Comparison of ENCODE assay signal across 25 cellular contexts in the genomic region with DNA sequence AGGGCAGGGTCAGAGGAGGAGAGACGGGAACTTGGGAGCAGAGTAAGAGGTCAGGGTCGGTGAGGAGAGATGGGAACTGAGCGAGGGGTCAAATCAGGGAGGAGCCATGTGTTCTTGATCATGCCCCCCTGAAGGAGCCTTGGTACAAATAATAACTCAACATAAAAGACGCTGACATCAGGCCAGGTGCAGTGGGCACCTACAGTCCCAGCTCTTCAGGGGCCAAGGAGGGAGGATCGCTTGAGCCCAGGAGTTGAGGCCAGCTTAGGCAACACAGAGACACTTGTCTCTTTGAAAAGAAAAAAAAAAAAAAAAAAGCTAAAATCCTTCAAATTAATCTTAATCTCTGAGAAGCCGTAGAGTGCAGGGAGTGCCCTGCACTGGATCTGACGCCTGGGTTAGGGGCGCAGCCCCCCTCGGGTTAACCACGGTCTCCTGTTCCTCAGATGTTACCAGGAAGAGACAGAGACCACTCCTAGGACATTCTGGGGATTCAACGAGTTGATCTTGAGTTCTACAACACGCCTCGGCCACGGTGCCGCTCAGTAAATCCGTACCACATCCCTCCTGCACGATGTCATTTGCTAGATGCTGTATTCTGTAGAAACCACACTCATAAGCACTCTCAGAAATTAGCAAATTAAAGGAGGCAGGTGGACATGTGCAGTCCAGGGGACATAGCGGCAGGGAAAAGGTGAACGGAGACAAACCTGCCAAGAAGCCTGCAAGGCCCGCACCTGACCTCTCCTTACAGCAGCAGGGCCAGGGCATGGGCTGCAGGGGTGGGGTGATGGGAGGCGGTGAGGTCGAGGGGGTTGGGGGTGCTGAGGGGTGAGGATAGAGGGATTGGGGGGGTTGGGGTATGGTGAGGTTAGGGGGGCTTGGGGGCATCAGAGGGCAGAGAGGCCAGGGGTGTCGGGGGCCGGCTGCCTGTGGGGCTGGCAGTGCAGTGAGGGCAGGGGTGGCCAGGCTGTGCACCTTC. TPM values are rescaled to one million over a fixed set of nuclear protein-coding genes. Genes with fewer than 3 reads are reported as not detected.
A peak's percentile ranks its signal among the peaks of the same experiment; 100 is the strongest.
DNase-seq lines count a peak whose midpoint lies in the region; ATAC-seq and TF ChIP-seq lines count a peak whose summit lies in the region.
"Had no signal": no experiment of that assay in that cellular context is flagged by ENCODE, and none has a peak within 500 bp of the region (broad histone marks: within the 10 kb centered on the region; RNA-seq: fewer than 3 reads in every experiment).

No MANE protein-coding gene starts in this region.

- no peaks in the 10 kb centered on the region for H3K27me3 ChIP-seq in prostate gland (replicated peaks; ENCODE audit: insufficient read depth)
- H3K27me3 ChIP-seq: vagina had no signal

- TF ChIP-seq POLR2A in prostate gland (IDR thresholded peaks at IDR 0.05), result no peak

- intact Hi-C loops in posterior cingulate gyrus (cut with DNase I) (no loop called here), prostate gland (cut with DNase I) (no loop called here)

- 99% methylated on average over 24 of the region's 24 CpGs for WGBS in prostate gland

- H3K36me3 ChIP-seq in prostate gland, result no peaks in the 10 kb centered on the region

- H3K4me1 Mint-ChIP-seq in activated CD8-positive, alpha-beta memory T cell treated with anti-CD3 and anti-CD28 coated beads, Interleukin-2, amount 10 ng/mL, durations not matched to agents 7 days and 5 days, result no peaks in the 10 kb centered on the region
- peaks cover 2% of the 10 kb centered on the region for H3K4me1 Mint-ChIP-seq in T-helper 17 cell
- H3K4me1 Mint-ChIP-seq: activated B cell treated with CpG ODN at 0.5 μM for 24 hours had no signal

- H3K9me3 ChIP-seq in T-helper 17 cell (ENCODE audit: control insufficient read depth, low read length, poor library complexity, severe bottlenecking) (no peaks in the 10 kb centered on the region), prostate gland (no peaks in the 10 kb centered on the region)
- H3K9me3 ChIP-seq: SK-N-SH, vagina had no signal

- no peaks in the 10 kb centered on the region for H3K27me3 Mint-ChIP-seq in activated CD8-positive, alpha-beta memory T cell treated with anti-CD3 and anti-CD28 coated beads, Interleukin-2, amount 10 ng/mL, durations not matched to agents 7 days and 5 days
- no peaks in the 10 kb centered on the region for H3K27me3 Mint-ChIP-seq in T-helper 17 cell
- H3K27me3 Mint-ChIP-seq: activated B cell treated with CpG ODN at 0.5 μM for 24 hours; naive thymus-derived CD4-positive, alpha-beta T cell; progenitor cell of endocrine pancreas had no signal

- peak; percentile 48 for DNase-seq in activated CD8-positive, alpha-beta memory T cell treated with anti-CD3 and anti-CD28 coated beads for 24 hours
- DNase-seq in activated CD8-positive, alpha-beta memory T cell treated with anti-CD3 and anti-CD28 coated beads, Interleukin-2, amount 10 ng/mL, durations not matched to agents 7 days and 5 days, result no peak
- DNase-seq in T-helper 17 cell, result no peak
- DNase-seq in islet precursor cell, result peak; percentile 14
- peak in 7 of 10 donors; percentile 2 to 44 (median 4) for DNase-seq in posterior cingulate gyrus
- DNase-seq in HT-29 (ENCODE audit: low spot score), result no peak
- no peak for DNase-seq in prostate gland (ENCODE audit: low spot score)
- DNase-seq: activated B cell treated with CpG ODN at 0.5 μM for 24 hours; activated CD8-positive, alpha-beta T cell treated with anti-CD3 and anti-CD28 coated beads, Interleukin-2, amount 10 ng/mL, durations not matched to agents 7 days and 5 days; Calu3; erythroblast; foreskin melanocyte; hippocampal formation; NCI-H1092 treated with DMSO at 0.1 percent for 48 hours; NCI-H2029 treated with DMSO at 0.1 percent for 48 hours; NK-92 treated with Interleukin-12 subunit alpha and Interleukin-12 subunit beta, amount 100 ng/mL, for 24 hours; SK-N-SH; T-helper 9 cell had no signal

- CTCF ChIA-PET in activated CD8-positive, alpha-beta memory T cell treated with anti-CD3 and anti-CD28 coated beads, Interleukin-2, amount 10 ng/mL, durations not matched to agents 7 days and 5 days (lab: Charles Lee), result no interaction called here

- H3K9me3 Mint-ChIP-seq in activated CD8-positive, alpha-beta memory T cell treated with anti-CD3 and anti-CD28 coated beads, Interleukin-2, amount 10 ng/mL, durations not matched to agents 7 days and 5 days (ENCODE audit: low read depth), result no peaks in the 10 kb centered on the region

- peaks cover 5% of the 10 kb centered on the region for H3K4me1 ChIP-seq in prostate gland (replicated peaks)
- H3K4me1 ChIP-seq: vagina had no signal

- H3K4me3 ChIP-seq in prostate gland, result no peak overlapping the region
- H3K4me3 ChIP-seq: vagina had no signal

- H3K4me3 Mint-ChIP-seq in activated CD8-positive, alpha-beta memory T cell treated with anti-CD3 and anti-CD28 coated beads, Interleukin-2, amount 10 ng/mL, durations not matched to agents 7 days and 5 days, result no peak overlapping the region
- H3K4me3 Mint-ChIP-seq in T-helper 17 cell, result peak overlapping the region; percentile 45
- H3K4me3 Mint-ChIP-seq: activated B cell treated with CpG ODN at 0.5 μM for 24 hours; activated CD8-positive, alpha-beta T cell treated with anti-CD3 and anti-CD28 coated beads, Interleukin-2, amount 10 ng/mL, durations not matched to agents 7 days and 5 days; H9; naive thymus-derived CD4-positive, alpha-beta T cell had no signal

- TF ChIP-seq CTCF in prostate gland (IDR thresholded peaks at IDR 0.05), result no peak

- no peak for ATAC-seq in activated CD8-positive, alpha-beta memory T cell treated with anti-CD3 and anti-CD28 coated beads, Interleukin-2, amount 10 ng/mL, durations not matched to agents 7 days and 5 days
- ATAC-seq in T-helper 17 cell, result no peak
- ATAC-seq in HG03025 (IDR thresholded peaks at IDR 0.05; ENCODE audit: low FRiP score, unreplicated experiment), result no peak
- ATAC-seq: activated CD8-positive, alpha-beta T cell treated with anti-CD3 and anti-CD28 coated beads, Interleukin-2, amount 10 ng/mL, durations not matched to agents 7 days and 5 days; naive thymus-derived CD4-positive, alpha-beta T cell had no signal

- H3K36me3 Mint-ChIP-seq in activated CD8-positive, alpha-beta memory T cell treated with anti-CD3 and anti-CD28 coated beads, Interleukin-2, amount 10 ng/mL, durations not matched to agents 7 days and 5 days, result peaks cover 14% of the 10 kb centered on the region
- peaks cover 11% of the 10 kb centered on the region for H3K36me3 Mint-ChIP-seq in T-helper 17 cell (ENCODE audit: low read depth)

- H3K27ac Mint-ChIP-seq in activated CD8-positive, alpha-beta memory T cell treated with anti-CD3 and anti-CD28 coated beads, Interleukin-2, amount 10 ng/mL, durations not matched to agents 7 days and 5 days, result no peak overlapping the region
- H3K27ac Mint-ChIP-seq in T-helper 17 cell, result no peak overlapping the region
- H3K27ac Mint-ChIP-seq: activated B cell treated with CpG ODN at 0.5 μM for 24 hours; activated CD8-positive, alpha-beta T cell treated with anti-CD3 and anti-CD28 coated beads, Interleukin-2, amount 10 ng/mL, durations not matched to agents 7 days and 5 days; progenitor cell of endocrine pancreas had no signal

- no peak overlapping the region for H3K27ac ChIP-seq in prostate gland
- H3K27ac ChIP-seq: KMS-11, vagina had no signal

RNA-seq across cellular contexts. Expression of a gene that starts 29.2 kb away (rescaled TPM):
- total RNA-seq in activated CD8-positive, alpha-beta memory T cell treated with anti-CD3 and anti-CD28 coated beads, Interleukin-2, amount 10 ng/mL, durations not matched to agents 7 days and 5 days, result 10 to 100 TPM; 23.4 TPM
- total RNA-seq in T-helper 17 cell (10 to 100 TPM; 43.6 to 56.9 TPM), prostate gland (10 to 100 TPM; 37.6 to 74.1 TPM)
- 37.4 and 41.9 TPM in 2 replicates for total RNA-seq in HT-29 (2014; rRNA removed; shearing (Covaris generic))

RNA-seq across cellular contexts. Expression of a gene that starts 42.2 kb away (rescaled TPM):
- total RNA-seq in activated CD8-positive, alpha-beta memory T cell treated with anti-CD3 and anti-CD28 coated beads, Interleukin-2, amount 10 ng/mL, durations not matched to agents 7 days and 5 days, result 1 to 10 TPM; 1.1 to 5.0 TPM
- 10 to 100 TPM; 17.9 to 21.5 TPM for total RNA-seq in T-helper 17 cell
- 38.3 and 43.6 TPM in 2 replicates for total RNA-seq in HT-29 (2014; rRNA removed; shearing (Covaris generic))
- 10 to 100 TPM; 20.4 to 66.9 TPM for total RNA-seq in prostate gland
- total RNA-seq: H9, HT1080 had no signal

Comparison
In these comparisons a context has a peak if more than half of its experiments do, and no peak if none do; other contexts are left out.
1. DNase-seq: peak in activated CD8-positive, alpha-beta memory T cell treated with anti-CD3 and anti-CD28 coated beads for 24 hours (single experiment), islet precursor cell (single experiment) and posterior cingulate gyrus (7 of 10); none in activated CD8-positive, alpha-beta memory T cell treated with anti-CD3 and anti-CD28 coated beads, Interleukin-2, amount 10 ng/mL, durations not matched to agents 7 days and 5 days (single experiment), T-helper 17 cell (0 of 3), HT-29 (single experiment) and prostate gland (single experiment).